8 cellular contexts compared by ENCODE assay signal in the genomic region with DNA sequence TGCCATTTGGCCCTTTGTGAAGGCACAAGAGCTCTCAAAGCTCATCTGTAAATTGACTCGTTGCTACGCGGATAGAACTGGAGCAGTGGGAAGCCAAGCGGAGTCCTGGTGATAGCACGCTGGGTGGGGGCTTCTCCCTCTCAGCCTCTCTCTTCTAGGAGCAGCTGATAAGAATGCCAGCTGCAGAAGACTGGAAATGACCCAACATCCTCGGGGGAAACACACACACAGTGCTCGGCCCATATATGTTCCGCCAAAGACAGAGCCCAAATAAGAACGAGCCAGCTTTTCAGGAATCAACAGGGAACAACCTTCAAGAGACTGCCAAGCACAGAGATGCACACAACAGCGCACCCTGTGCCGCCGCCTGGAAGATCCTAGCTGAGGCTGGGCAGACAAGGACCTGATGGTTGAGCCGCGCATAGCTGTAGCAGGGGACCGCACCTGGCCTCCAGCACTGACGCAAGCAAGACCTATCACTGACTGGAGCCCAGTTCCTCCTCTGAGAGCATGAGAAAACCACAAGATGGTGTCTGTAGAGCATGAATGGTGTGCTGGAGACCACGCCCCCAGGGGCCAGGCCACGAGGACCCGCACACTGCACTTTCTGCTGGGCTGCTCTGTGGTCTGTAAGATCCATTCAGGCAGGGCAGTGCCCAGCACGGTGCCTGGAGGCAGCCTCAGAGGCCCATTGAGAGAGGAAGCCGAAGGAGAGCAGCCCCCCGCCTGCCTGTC. TPM values are rescaled to one million over a fixed set of nuclear protein-coding genes. Genes with fewer than 3 reads are reported as not detected.
A peak's percentile ranks its signal among the peaks of the same experiment; 100 is the strongest.
DNase-seq lines count a peak whose midpoint lies in the region; ATAC-seq, FAIRE-seq and TF ChIP-seq lines count a peak whose summit lies in the region.

No MANE protein-coding gene starts in this region.

- no peaks in the 10 kb centered on the region for H3K36me3 ChIP-seq in CD4-positive, CD25-positive, alpha-beta regulatory T cell (ENCODE audit: control insufficient read depth, insufficient read depth, low read length)
- H3K36me3 ChIP-seq in astrocyte (ENCODE audit: insufficient read depth, low read length), result no peaks in the 10 kb centered on the region
- H3K36me3 ChIP-seq in mesodermal cell (ENCODE audit: control insufficient read depth, insufficient read depth, low read length), result no peaks in the 10 kb centered on the region
- no peaks in the 10 kb centered on the region for H3K36me3 ChIP-seq in suprapubic skin

- H4K20me1 ChIP-seq in astrocyte (ENCODE audit: insufficient read depth, low read length), result peaks cover 97% of the 10 kb centered on the region

- no peaks in the 10 kb centered on the region for H3K36me3 Mint-ChIP-seq in CD4-positive, CD25-positive, alpha-beta regulatory T cell
- no peaks in the 10 kb centered on the region for H3K36me3 Mint-ChIP-seq in T-cell
- H3K36me3 Mint-ChIP-seq in astrocyte (ENCODE audit: low read depth, unreplicated experiment), result peaks cover 9% of the 10 kb centered on the region

- H3K4me3 Mint-ChIP-seq in CD4-positive, CD25-positive, alpha-beta regulatory T cell, result peak overlapping the region; percentile 82 to 94 (median 88)
- H3K4me3 Mint-ChIP-seq in T-cell, result peak overlapping the region; percentile 68 to 86 (median 73)
- H3K4me3 Mint-ChIP-seq in astrocyte (ENCODE audit: unreplicated experiment), result peak overlapping the region; percentile 69

- H3K9me3 ChIP-seq in CD4-positive, CD25-positive, alpha-beta regulatory T cell (ENCODE audit: control insufficient read depth in 2 of 2, low read length in 2 of 2), result no peaks in the 10 kb centered on the region
- H3K9me3 ChIP-seq in astrocyte (ENCODE audit: insufficient read depth, low read depth, low read length) (no peaks in the 10 kb centered on the region), mesodermal cell (ENCODE audit: control insufficient read depth, low read length) (no peaks in the 10 kb centered on the region), suprapubic skin (no peaks in the 10 kb centered on the region)

- peak overlapping the region; percentile 95 to 99 (median 98) for H3K27ac Mint-ChIP-seq in CD4-positive, CD25-positive, alpha-beta regulatory T cell
- H3K27ac Mint-ChIP-seq in T-cell, result peak overlapping the region; percentile 88 to 90
- peak overlapping the region; percentile 69 for H3K27ac Mint-ChIP-seq in astrocyte (ENCODE audit: unreplicated experiment)

- H3K27me3 ChIP-seq in CD4-positive, CD25-positive, alpha-beta regulatory T cell (ENCODE audit: control insufficient read depth, insufficient read depth, low read length), result no peaks in the 10 kb centered on the region
- H3K27me3 ChIP-seq in astrocyte (ENCODE audit: insufficient read depth, low read length), result no peaks in the 10 kb centered on the region
- no peaks in the 10 kb centered on the region for H3K27me3 ChIP-seq in suprapubic skin

- TF ChIP-seq CTCF in astrocyte (IDR thresholded peaks at IDR 0.05; ENCODE audit: insufficient read depth, low read depth, low read length), result no peak
- TF ChIP-seq CTCF in suprapubic skin (IDR thresholded peaks at IDR 0.05), result no peak

- FAIRE-seq in astrocyte (lab: Jason Lieb, UNC), result no peak

- DNase-seq in CD4-positive, CD25-positive, alpha-beta regulatory T cell, result peak; percentile 69 to 85 (median 78)
- DNase-seq in T-cell (peak; percentile 15 to 80 (median 57)), astrocyte (ENCODE audit: low read depth) (peak; percentile 34), suprapubic skin (ENCODE audit: low spot score in 2 of 2) (peak in 1 of 2 donors; percentile 64), globus pallidus (ENCODE audit: low spot score) (no peak)

- H3K4me2 ChIP-seq in astrocyte (ENCODE audit: low read length), result peak overlapping the region; percentile 64

- H3K9ac ChIP-seq in astrocyte (ENCODE audit: low read length), result no peak overlapping the region

- peaks cover 4% of the 10 kb centered on the region for H3K27me3 Mint-ChIP-seq in CD4-positive, CD25-positive, alpha-beta regulatory T cell
- no peaks in the 10 kb centered on the region for H3K27me3 Mint-ChIP-seq in T-cell
- no peaks in the 10 kb centered on the region for H3K27me3 Mint-ChIP-seq in astrocyte (ENCODE audit: low read depth, unreplicated experiment)

- peaks cover 22 to 94% (median 67%) of the 10 kb centered on the region in 4 donors for H3K4me1 Mint-ChIP-seq in CD4-positive, CD25-positive, alpha-beta regulatory T cell
- H3K4me1 Mint-ChIP-seq in T-cell (peaks cover 67 to 93% (median 91%) of the 10 kb centered on the region in 3 donors), astrocyte (ENCODE audit: low read depth, unreplicated experiment) (peaks cover 63% of the 10 kb centered on the region)

- ATAC-seq in CD4-positive, CD25-positive, alpha-beta regulatory T cell (ENCODE audit: low read depth in 2 of 2), result peak; percentile 60 to 67
- ATAC-seq in GM19324 (IDR thresholded peaks at IDR 0.05; ENCODE audit: low FRiP score, unreplicated experiment), result peak; percentile 31
- ATAC-seq in HG03457 (IDR thresholded peaks at IDR 0.05; ENCODE audit: unreplicated experiment), result peak; percentile 25
- ATAC-seq in T-cell (replicated peaks in 1 of 4), result peak; percentile 32 to 63 (median 43)

- peaks cover 0 to 1% (median 0%) of the 10 kb centered on the region in 7 donors for H3K9me3 Mint-ChIP-seq in CD4-positive, CD25-positive, alpha-beta regulatory T cell
- H3K9me3 Mint-ChIP-seq in T-cell (no peaks in the 10 kb centered on the region), astrocyte (ENCODE audit: unreplicated experiment) (no peaks in the 10 kb centered on the region)

- CTCF ChIA-PET in T-cell (lab: Charles Lee), result interaction anchor here (0.6 to 1.4 kb wide), 5 partner anchors 22 to 757 kb away, joined by 4 to 7 read pairs (median 6); no protein-coding TSS in a partner anchor

- POLR2A ChIA-PET in T-cell (lab: Charles Lee), result interaction anchor here in 1 of 2 donors (0.7 kb wide), 1 partner anchor 40 kb away, joined by 4 read pairs; the partner anchor contains the start of gene MED26

- TF ChIP-seq EP300 in suprapubic skin (IDR thresholded peaks at IDR 0.05), result no peak

- H2AFZ ChIP-seq in astrocyte (ENCODE audit: low read depth, low read length), result no peak overlapping the region

- peaks cover 98% of the 10 kb centered on the region for H3K79me2 ChIP-seq in astrocyte (ENCODE audit: insufficient read depth, low read length)

- WGBS in mesodermal cell (ENCODE audit: insufficient coverage in 2 of 2), 2 experiments, result 88 to 89% methylated on average over 19 to 22 of the region's 22 CpGs
- WGBS in suprapubic skin, result 29% methylated on average over 17 of the region's 22 CpGs

- no peak for TF ChIP-seq POLR2A in suprapubic skin (IDR thresholded peaks at IDR 0.05)

- peak overlapping the region; percentile 78 for H3K4me3 ChIP-seq in CD4-positive, CD25-positive, alpha-beta regulatory T cell (ENCODE audit: low read depth, low read length)
- no peak overlapping the region for H3K4me3 ChIP-seq in astrocyte (ENCODE audit: insufficient read depth, low read depth, low read length)
- no peak overlapping the region for H3K4me3 ChIP-seq in mesodermal cell (ENCODE audit: extremely low read depth, insufficient read depth, low read length, poor library complexity, severe bottlenecking)
- H3K4me3 ChIP-seq in suprapubic skin, result peak overlapping the region; percentile 30

- H3K4me1 ChIP-seq in CD4-positive, CD25-positive, alpha-beta regulatory T cell (ENCODE audit: control insufficient read depth, insufficient read depth, low read length, poor library complexity, severe bottlenecking), result peaks cover 81% of the 10 kb centered on the region
- peaks cover 55% of the 10 kb centered on the region for H3K4me1 ChIP-seq in astrocyte (ENCODE audit: insufficient read depth, low read length)
- peaks cover 72% of the 10 kb centered on the region for H3K4me1 ChIP-seq in mesodermal cell (ENCODE audit: control insufficient read depth, insufficient read depth, low read length, poor library complexity, severe bottlenecking)
- H3K4me1 ChIP-seq in suprapubic skin, result peaks cover 89% of the 10 kb centered on the region

- peak overlapping the region; percentile 87 for H3K27ac ChIP-seq in CD4-positive, CD25-positive, alpha-beta regulatory T cell (ENCODE audit: insufficient read depth, low read length, poor library complexity, severe bottlenecking)
- no peak overlapping the region for H3K27ac ChIP-seq in astrocyte (ENCODE audit: low read depth, low read length)
- peak overlapping the region; percentile 75 for H3K27ac ChIP-seq in mesodermal cell (ENCODE audit: low read depth, low read length, severe bottlenecking)
- H3K27ac ChIP-seq in suprapubic skin, result peak overlapping the region; percentile 56

RNA-seq across cellular contexts. Expression of gene SLC35E1, which starts 16.0 kb away (rescaled TPM):
- total RNA-seq in CD4-positive, CD25-positive, alpha-beta regulatory T cell, result 93.1 TPM
- 10 to 100 TPM; 19.0 to 28.5 (median 24.6) TPM for polyA plus RNA-seq in CD4-positive, CD25-positive, alpha-beta regulatory T cell
- total RNA-seq in T-cell, result 10 to 100 TPM; 32.7 to 67.5 (median 36.9) TPM
- total RNA-seq in astrocyte, result 63.1 and 66.2 TPM in 2 replicates
- 29.1 TPM for polyA plus RNA-seq in mesodermal cell (2013, experiment 1 of 2)
- polyA plus RNA-seq in mesodermal cell (2013, experiment 2 of 2), result 28.8 TPM
- total RNA-seq in suprapubic skin, result 10 to 100 TPM; 49.8 to 64.8 (median 56.3) TPM

RNA-seq across cellular contexts. Expression of gene MED26, which starts 39.7 kb away (rescaled TPM):
- total RNA-seq in CD4-positive, CD25-positive, alpha-beta regulatory T cell, result 62.5 TPM
- polyA plus RNA-seq in CD4-positive, CD25-positive, alpha-beta regulatory T cell, result 1 to 10 TPM; 2.9 to 4.6 (median 3.9) TPM
- total RNA-seq in T-cell, result 10 to 100 TPM; 14.7 to 42.0 (median 21.1) TPM
- 11.8 and 15.0 TPM in 2 replicates for total RNA-seq in astrocyte
- polyA plus RNA-seq in mesodermal cell (2013, experiment 1 of 2), result 6.6 TPM
- 5.6 TPM for polyA plus RNA-seq in mesodermal cell (2013, experiment 2 of 2)
- total RNA-seq in suprapubic skin, result 10 to 100 TPM; 13.1 to 15.4 (median 14.6) TPM

RNA-seq across cellular contexts. Expression of gene CHERP, which starts 46.0 kb away (rescaled TPM):
- 57.2 TPM for total RNA-seq in CD4-positive, CD25-positive, alpha-beta regulatory T cell
- polyA plus RNA-seq in CD4-positive, CD25-positive, alpha-beta regulatory T cell, result 10 to 100 TPM in 1 of 4 donors, 1 to 10 TPM in 3; 4.8 to 13.7 (median 8.4) TPM
- total RNA-seq in T-cell, result 10 to 100 TPM; 52.6 to 76.7 (median 70.3) TPM
- total RNA-seq in astrocyte, result 41.5 and 45.3 TPM in 2 replicates
- 47.7 TPM for polyA plus RNA-seq in mesodermal cell (2013, experiment 1 of 2)
- polyA plus RNA-seq in mesodermal cell (2013, experiment 2 of 2), result 36.3 TPM
- 10 to 100 TPM; 13.3 to 35.6 (median 18.9) TPM for total RNA-seq in suprapubic skin

Comparison
In these comparisons a context has a peak if more than half of its experiments do, and no peak if none do; other contexts are left out.
1. H3K4me3 ChIP-seq: peak in CD4-positive, CD25-positive, alpha-beta regulatory T cell (single experiment) and suprapubic skin (single experiment); none in astrocyte (single experiment) and mesodermal cell (single experiment).
2. Peak in every context shown above with its lines, with median percentiles within 50 percentile points of each other: ATAC-seq, H3K27ac Mint-ChIP-seq and H3K4me3 Mint-ChIP-seq.